19 cellular contexts compared by ENCODE assay signal in genomic region chr1:93989601-93990000, GRCh38.
DNase-seq lines count a peak whose midpoint lies in the region; ATAC-seq and TF ChIP-seq lines count a peak whose summit lies in the region.
"Had no signal": no experiment of that assay in that cellular context is flagged by ENCODE, and none has a peak within 500 bp of the region (broad histone marks: within the 10 kb centered on the region; RNA-seq: fewer than 3 reads in every experiment).

No MANE protein-coding gene starts in this region.

- peak overlapping the region; percentile 86 for H3K27ac ChIP-seq in epithelial cell of prostate
- peak overlapping the region; percentile 79 for H3K27ac ChIP-seq in osteoblast (ENCODE audit: low read depth, low read length)

- H3K79me2 ChIP-seq in osteoblast (ENCODE audit: insufficient read depth, low read length), result no peaks in the 10 kb centered on the region

- H3K27ac Mint-ChIP-seq in natural killer cell, result peak overlapping the region; percentile 63 to 88
- H3K27ac Mint-ChIP-seq in natural killer cell treated with Interleukin-12 subunit alpha and Interleukin-12 subunit beta and Interleukin-15 and Interleukin-18, amount 100 ng/mL, for 72 hours, result no peak overlapping the region
- no peak overlapping the region for H3K27ac Mint-ChIP-seq in stimulated activated naive CD8-positive, alpha-beta T cell treated with anti-CD3 and anti-CD28 coated beads, Interleukin-15, amount 100 ng/mL, for 72 hours
- no peak overlapping the region for H3K27ac Mint-ChIP-seq in activated naive CD4-positive, alpha-beta T cell treated with anti-CD3 and anti-CD28 coated beads, Interleukin-2, amount 50 U/mL, for 72 hours

- H3K4me1 Mint-ChIP-seq in natural killer cell, result peaks cover 41 to 64% of the 10 kb centered on the region in 2 donors
- H3K4me1 Mint-ChIP-seq in natural killer cell treated with Interleukin-12 subunit alpha and Interleukin-12 subunit beta and Interleukin-15 and Interleukin-18, amount 100 ng/mL, for 72 hours (ENCODE audit: low read depth in 2 of 2), result peaks cover 35 to 39% of the 10 kb centered on the region in 2 donors
- H3K4me1 Mint-ChIP-seq in stimulated activated naive CD8-positive, alpha-beta T cell treated with anti-CD3 and anti-CD28 coated beads, Interleukin-15, amount 100 ng/mL, for 72 hours, result peaks cover 6% of the 10 kb centered on the region

- ATAC-seq in natural killer cell (no peak), HG02798 (IDR thresholded peaks at IDR 0.05; ENCODE audit: poor library complexity, unreplicated experiment) (no peak)
- no peak for ATAC-seq in natural killer cell treated with Interleukin-12 subunit alpha and Interleukin-12 subunit beta and Interleukin-15 and Interleukin-18, amount 100 ng/mL, for 72 hours
- ATAC-seq in stimulated activated naive CD8-positive, alpha-beta T cell treated with anti-CD3 and anti-CD28 coated beads, Interleukin-15, amount 100 ng/mL, for 72 hours, result no peak
- no peak for ATAC-seq in activated naive CD4-positive, alpha-beta T cell treated with anti-CD3 and anti-CD28 coated beads, Interleukin-2, amount 50 U/mL, for 72 hours

- H2AFZ ChIP-seq in osteoblast (ENCODE audit: low read length), result no peak overlapping the region

- peaks cover 0 to 6% of the 10 kb centered on the region in 2 donors for H3K27me3 Mint-ChIP-seq in natural killer cell (ENCODE audit: low read depth in 2 of 2)
- H3K27me3 Mint-ChIP-seq in natural killer cell treated with Interleukin-12 subunit alpha and Interleukin-12 subunit beta and Interleukin-15 and Interleukin-18, amount 100 ng/mL, for 72 hours, result peaks cover 0 to under 1% of the 10 kb centered on the region in 2 donors
- peaks cover 60% of the 10 kb centered on the region for H3K27me3 Mint-ChIP-seq in stimulated activated naive CD8-positive, alpha-beta T cell treated with anti-CD3 and anti-CD28 coated beads, Interleukin-15, amount 100 ng/mL, for 72 hours

- H3K4me3 Mint-ChIP-seq in natural killer cell, result no peak overlapping the region
- H3K4me3 Mint-ChIP-seq in natural killer cell treated with Interleukin-12 subunit alpha and Interleukin-12 subunit beta and Interleukin-15 and Interleukin-18, amount 100 ng/mL, for 72 hours, result no peak overlapping the region
- no peak overlapping the region for H3K4me3 Mint-ChIP-seq in stimulated activated naive CD8-positive, alpha-beta T cell treated with anti-CD3 and anti-CD28 coated beads, Interleukin-15, amount 100 ng/mL, for 72 hours

- intact Hi-C loops in natural killer cell (cut with micrococcal nuclease), result no loop called here

- peak overlapping the region; percentile 64 for H3K4me2 ChIP-seq in osteoblast (ENCODE audit: insufficient read depth, low read length)

- DNase-seq in natural killer cell (no peak), epithelial cell of prostate (ENCODE audit: low read depth, low spot score) (no peak), osteoblast (ENCODE audit: insufficient read length, low spot score, missing footprints) (no peak), GOT3 (lab: John Stamatoyannopoulos, UW) (no peak)
- DNase-seq in natural killer cell treated with Interleukin-12 subunit alpha and Interleukin-12 subunit beta and Interleukin-15 and Interleukin-18, amount 100 ng/mL, for 72 hours (ENCODE audit: low spot score), result no peak
- no peak for DNase-seq in stimulated activated naive CD8-positive, alpha-beta T cell treated with anti-CD3 and anti-CD28 coated beads, Interleukin-15, amount 100 ng/mL, for 72 hours
- DNase-seq in activated naive CD4-positive, alpha-beta T cell treated with anti-CD3 and anti-CD28 coated beads, Interleukin-2, amount 50 U/mL, for 72 hours (ENCODE audit: low spot score in 2 of 2), result no peak
- DNase-seq: 8988T, C1 segment of cervical spinal cord, Caco-2, KG1, NCI-H1092 treated with DMSO at 0.1 percent for 48 hours, NCI-H187, NCI-H2171, NCI-H446 treated with DMSO at 0.1 percent for 48 hours, NCI-H748 treated with DMSO at 0.1 percent for 48 hours, Right ventricle myocardium superior had no signal

- no peaks in the 10 kb centered on the region for H3K27me3 ChIP-seq in osteoblast (ENCODE audit: insufficient read depth, low read length)
- H3K27me3 ChIP-seq: MG63 had no signal

- no peaks in the 10 kb centered on the region for H3K36me3 Mint-ChIP-seq in natural killer cell
- H3K36me3 Mint-ChIP-seq in natural killer cell treated with Interleukin-12 subunit alpha and Interleukin-12 subunit beta and Interleukin-15 and Interleukin-18, amount 100 ng/mL, for 72 hours, result no peaks in the 10 kb centered on the region
- H3K36me3 Mint-ChIP-seq in activated naive CD4-positive, alpha-beta T cell treated with anti-CD3 and anti-CD28 coated beads, Interleukin-2, amount 50 U/mL, for 72 hours, result no peaks in the 10 kb centered on the region

- no peak overlapping the region for H3K4me3 ChIP-seq in osteoblast (ENCODE audit: insufficient read depth, low read length)
- H3K4me3 ChIP-seq: MG63 had no signal

- H3K9me3 ChIP-seq in osteoblast (ENCODE audit: low read depth, low read length), result no peaks in the 10 kb centered on the region
- H3K9me3 ChIP-seq: Caco-2, MG63 had no signal

- peaks cover 37% of the 10 kb centered on the region for H3K4me1 ChIP-seq in osteoblast (ENCODE audit: insufficient read depth, low read length)
- H3K4me1 ChIP-seq: Caco-2 had no signal

- no peaks in the 10 kb centered on the region for H3K36me3 ChIP-seq in osteoblast (ENCODE audit: insufficient read depth, low read length)
- H3K36me3 ChIP-seq: MG63 had no signal

- H3K9me3 Mint-ChIP-seq in natural killer cell, result no peaks in the 10 kb centered on the region
- H3K9me3 Mint-ChIP-seq in natural killer cell treated with Interleukin-12 subunit alpha and Interleukin-12 subunit beta and Interleukin-15 and Interleukin-18, amount 100 ng/mL, for 72 hours, result no peaks in the 10 kb centered on the region
- no peaks in the 10 kb centered on the region for H3K9me3 Mint-ChIP-seq in stimulated activated naive CD8-positive, alpha-beta T cell treated with anti-CD3 and anti-CD28 coated beads, Interleukin-15, amount 100 ng/mL, for 72 hours
- no peaks in the 10 kb centered on the region for H3K9me3 Mint-ChIP-seq in activated naive CD4-positive, alpha-beta T cell treated with anti-CD3 and anti-CD28 coated beads, Interleukin-2, amount 50 U/mL, for 72 hours

- TF ChIP-seq CTCF in natural killer cell (IDR thresholded peaks at IDR 0.05) (no peak), osteoblast (IDR thresholded peaks at IDR 0.05; ENCODE audit: extremely low read depth, low read depth, low read length) (no peak)

- H4K20me1 ChIP-seq in osteoblast (ENCODE audit: insufficient read depth, low read length), result no peaks in the 10 kb centered on the region

Comparison
In these comparisons a context has a peak if more than half of its experiments do, and no peak if none do; other contexts are left out.
1. H3K27ac Mint-ChIP-seq: peak in natural killer cell (2 of 2); none in natural killer cell treated with Interleukin-12 subunit alpha and Interleukin-12 subunit beta and Interleukin-15 and Interleukin-18, amount 100 ng/mL, for 72 hours (0 of 2), stimulated activated naive CD8-positive, alpha-beta T cell treated with anti-CD3 and anti-CD28 coated beads, Interleukin-15, amount 100 ng/mL, for 72 hours (0 of 2) and activated naive CD4-positive, alpha-beta T cell treated with anti-CD3 and anti-CD28 coated beads, Interleukin-2, amount 50 U/mL, for 72 hours (0 of 2).